Comparison of ENCODE assay signal across 2 cellular contexts in the genomic region with DNA sequence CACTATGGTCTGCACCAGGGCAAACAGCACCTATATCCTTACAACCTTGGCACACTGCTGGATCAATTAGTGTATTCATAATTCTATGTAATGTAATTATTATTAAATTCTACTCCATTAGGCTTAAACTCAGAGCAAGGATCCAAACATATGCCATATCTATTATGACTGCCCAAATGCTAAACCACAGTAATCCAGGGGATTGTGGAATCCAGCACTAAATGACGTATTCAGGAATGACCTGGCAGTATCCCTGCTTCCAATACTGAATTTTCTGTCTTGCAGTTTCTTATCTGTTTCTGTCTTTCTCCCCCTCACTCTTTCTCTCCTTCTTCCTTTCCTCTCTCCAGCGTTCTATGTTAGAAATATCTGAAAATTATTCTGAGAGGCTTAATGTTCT.
TF ChIP-seq lines count a peak whose summit lies in the region.

No MANE protein-coding gene starts in this region.

TF ChIP-seq in H1, 55 proteins besides CTCF, POLR2A, EP300 and RAD21:
- no peak for TF ChIP-seq RBBP5 (IDR thresholded peaks at IDR 0.05; ENCODE audit: borderline replicate concordance, low read depth, low read length)
- no peak for TF ChIP-seq SRF (IDR thresholded peaks at IDR 0.05; ENCODE audit: low read depth, low read length)
- no peak for TF ChIP-seq HDAC2 (IDR thresholded peaks at IDR 0.05; ENCODE audit: borderline replicate concordance in 1 of 2, low read depth in 2 of 2, low read length in 2 of 2)

TF ChIP-seq in GM12891, 5 proteins besides CTCF, POLR2A, EP300 and RAD21:
- TF ChIP-seq SPI1 (IDR thresholded peaks at IDR 0.05; ENCODE audit: low read depth, low read length): no peak
- TF ChIP-seq TAF1 (IDR thresholded peaks at IDR 0.05; ENCODE audit: low read depth, low read length): no peak
- TF ChIP-seq PAX5 (IDR thresholded peaks at IDR 0.05; ENCODE audit: insufficient read depth, low read length, severe bottlenecking): no peak
- no peak for TF ChIP-seq POLR2AphosphoS5 (IDR thresholded peaks at IDR 0.05; ENCODE audit: low read depth, low read length)
- no peak for TF ChIP-seq POU2F2 (IDR thresholded peaks at IDR 0.05; ENCODE audit: low read depth, low read length)
